ENCODE assay signal across 19 cellular contexts in genomic region chr22:20782083-20782482, GRCh38. TPM values are rescaled to one million over a fixed set of nuclear protein-coding genes. Genes with fewer than 3 reads are reported as not detected.
"Had no signal": no experiment of that assay in that cellular context is flagged by ENCODE, and none has a peak within 500 bp of the region (broad histone marks: within the 10 kb centered on the region; RNA-seq: fewer than 3 reads in every experiment).

No MANE protein-coding gene starts in this region.

- ATAC-seq: effector memory CD8-positive, alpha-beta T cell; heart right ventricle; left cardiac atrium; mucosa of descending colon; WTC11 had no signal

- H3K4me3 ChIP-seq: heart right ventricle, mucosa of descending colon, thyroid gland had no signal

- H3K9me3 ChIP-seq: heart right ventricle, mucosa of descending colon, thyroid gland had no signal

- H3K27me3 ChIP-seq: heart right ventricle, thyroid gland had no signal

- H3K27ac ChIP-seq: thyroid gland had no signal

- DNase-seq: aorta; central memory CD4-positive, alpha-beta T cell; effector memory CD8-positive, alpha-beta T cell; foreskin fibroblast; heart right ventricle; islet precursor cell; left cardiac atrium; mesendoderm; mucosa of descending colon; nephron progenitor cell; nucleus accumbens; retina; substantia nigra; thyroid gland had no signal

RNA-seq across cellular contexts. Expression of gene SERPIND1, which starts 8.2 kb away (rescaled TPM):
- total RNA-seq: activated CD8-positive, alpha-beta memory T cell treated with anti-CD3 and anti-CD28 coated beads for 36 hours; activated naive CD4-positive, alpha-beta T cell treated with anti-CD3 and anti-CD28 coated beads, Interleukin-2, amount 50 U/mL, for 72 hours; activated T-helper 1 cell treated with anti-CD3 and anti-CD28 coated beads, Interleukin-12 subunit alpha, Interleukin-12 subunit beta, Interleukin-2, Interleukin-4 antibody, amounts not matched to agents 30 ng/mL and 10 ng/mL and 1 ng/mL, durations not matched to agents 14 hours and 24 hours and 36 hours; lower leg skin; mucosa of descending colon had no signal
